ENCODE assay signal across 8 cellular contexts in the genomic region with DNA sequence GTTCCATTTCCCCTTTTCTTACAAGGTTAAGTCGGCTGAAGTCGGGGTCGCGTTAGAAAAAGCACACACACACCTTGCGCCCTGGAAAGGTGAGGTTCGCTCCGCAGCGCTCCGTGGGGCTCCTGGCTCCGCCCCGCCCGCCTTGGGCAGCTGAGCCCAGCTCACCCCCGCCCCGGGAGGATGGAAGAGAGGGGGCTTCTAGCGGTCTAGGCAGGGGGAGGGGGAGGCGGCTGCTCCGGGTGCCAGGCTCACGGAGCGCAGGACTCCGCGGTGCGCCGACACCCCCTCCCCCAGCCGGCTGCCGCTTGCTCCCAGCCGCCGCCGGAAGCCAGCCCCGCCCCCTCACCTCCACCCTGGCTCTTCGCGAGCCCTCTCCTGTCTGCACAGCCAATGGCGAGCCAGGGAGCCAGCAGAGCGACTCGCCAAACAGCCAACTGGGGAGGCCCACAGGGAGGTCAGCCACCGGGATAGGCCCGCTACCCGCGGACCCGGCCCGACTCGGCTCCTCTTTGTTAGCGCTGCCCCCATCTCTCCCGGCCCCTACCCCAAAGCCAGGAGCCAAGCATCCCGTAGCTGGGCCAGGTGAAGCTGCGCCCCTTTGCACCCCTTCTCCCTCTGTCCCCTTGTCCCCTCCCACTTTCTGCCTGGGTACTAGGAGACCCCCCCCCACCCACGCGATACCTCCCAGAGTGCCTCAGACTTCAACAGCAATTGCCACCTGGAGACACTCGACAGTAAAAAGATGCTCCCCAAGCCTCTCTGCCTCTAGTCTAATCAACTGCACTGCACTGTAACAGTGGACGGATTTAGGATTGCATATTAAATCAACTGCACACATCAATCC. TPM values are rescaled to one million over a fixed set of nuclear protein-coding genes. Genes with fewer than 3 reads are reported as not detected.
DNase-seq lines count a peak whose midpoint lies in the region; ATAC-seq and TF ChIP-seq lines count a peak whose summit lies in the region.

No MANE protein-coding gene starts in this region.

- H3K79me2 ChIP-seq in KMS-11 (ENCODE audit: insufficient read depth, low read depth) (peaks cover 28% of the 10 kb centered on the region; the same call in 1 of the 2 replicates), fibroblast of lung (ENCODE audit: control insufficient read depth, insufficient read depth, low read length) (peaks cover 21% of the 10 kb centered on the region)

- peak; percentile 98 for ATAC-seq in GM21786 (IDR thresholded peaks at IDR 0.05; ENCODE audit: unreplicated experiment)
- peak; percentile 100 for ATAC-seq in naive thymus-derived CD4-positive, alpha-beta T cell
- ATAC-seq in stimulated activated memory B cell treated with anti-CD40 and anti-IgM and Interleukin-4, amounts not matched to agents 10 μg/mL and 1 μg/mL and 100 μg/mL, for 72 hours, result peak; percentile 100

- H3K27ac ChIP-seq in KMS-11, result peak overlapping the region; percentile 57
- H3K27ac ChIP-seq in Peyer's patch, result peak overlapping the region; percentile 81 to 95 (median 88)
- peak overlapping the region; percentile 98 for H3K27ac ChIP-seq in fibroblast of lung (ENCODE audit: insufficient read depth, low read length)
- H3K27ac ChIP-seq in naive thymus-derived CD4-positive, alpha-beta T cell (ENCODE audit: low read depth, low read length), result peak overlapping the region; percentile 96

- H2AFZ ChIP-seq in KMS-11 (ENCODE audit: low read depth) (peak overlapping the region; percentile 72), fibroblast of lung (ENCODE audit: low read length) (peak overlapping the region; percentile 69)

- intact Hi-C loops in activated T-helper 1 cell treated with anti-CD3 and anti-CD28 coated beads, Interleukin-12 subunit alpha, Interleukin-12 subunit beta, Interleukin-2, Interleukin-4 antibody, amounts not matched to agents 30 ng/mL and 10 ng/mL and 1 ng/mL, durations not matched to agents 14 hours and 24 hours and 36 hours (cut with micrococcal nuclease), result loop anchor here (1.0 to 2.0 kb wide), 7 partner anchors 30 to 328 kb away; a partner anchor contains a TSS
- intact Hi-C loops in naive thymus-derived CD4-positive, alpha-beta T cell (cut with micrococcal nuclease), result loop anchor here (1.0 to 10.0 kb wide), 10 partner anchors 30 to 152 kb away; a partner anchor contains a TSS

- POLR2A ChIA-PET in naive thymus-derived CD4-positive, alpha-beta T cell (lab: Charles Lee), result interaction anchor here (0.6 to 1.9 kb wide), 10 partner anchors 9 to 140 kb away, joined by 3 to 6 read pairs (median 4); a partner anchor contains a TSS

- peak overlapping the region; percentile 97 for H3K27ac Mint-ChIP-seq in activated T-helper 1 cell treated with anti-CD3 and anti-CD28 coated beads, Interleukin-12 subunit alpha, Interleukin-12 subunit beta, Interleukin-2, Interleukin-4 antibody, amounts not matched to agents 30 ng/mL and 10 ng/mL and 1 ng/mL, durations not matched to agents 14 hours and 24 hours and 36 hours
- peak overlapping the region; percentile 82 to 100 (median 97) for H3K27ac Mint-ChIP-seq in naive thymus-derived CD4-positive, alpha-beta T cell
- H3K27ac Mint-ChIP-seq in stimulated activated memory B cell treated with anti-CD40 and anti-IgM and Interleukin-4, amounts not matched to agents 10 μg/mL and 1 μg/mL and 100 μg/mL, for 72 hours, result peak overlapping the region; percentile 81

- H3K4me3 Mint-ChIP-seq in activated T-helper 1 cell treated with anti-CD3 and anti-CD28 coated beads, Interleukin-12 subunit alpha, Interleukin-12 subunit beta, Interleukin-2, Interleukin-4 antibody, amounts not matched to agents 30 ng/mL and 10 ng/mL and 1 ng/mL, durations not matched to agents 14 hours and 24 hours and 36 hours, result peak overlapping the region; percentile 91
- H3K4me3 Mint-ChIP-seq in naive thymus-derived CD4-positive, alpha-beta T cell, result peak overlapping the region; percentile 87 to 99 (median 92)
- H3K4me3 Mint-ChIP-seq in stimulated activated memory B cell treated with anti-CD40 and anti-IgM and Interleukin-4, amounts not matched to agents 10 μg/mL and 1 μg/mL and 100 μg/mL, for 72 hours, result peak overlapping the region; percentile 92

- no peaks in the 10 kb centered on the region for H3K9me3 ChIP-seq in Peyer's patch
- no peaks in the 10 kb centered on the region for H3K9me3 ChIP-seq in fibroblast of lung (ENCODE audit: control insufficient read depth, insufficient read depth, low read depth, low read length)
- no peaks in the 10 kb centered on the region for H3K9me3 ChIP-seq in naive thymus-derived CD4-positive, alpha-beta T cell (ENCODE audit: control insufficient read depth in 2 of 3, low read length in 3 of 3)

- H3K27me3 ChIP-seq in KMS-11 (ENCODE audit: insufficient read depth, low read depth) (no peaks in the 10 kb centered on the region), Peyer's patch (no peaks in the 10 kb centered on the region), fibroblast of lung (ENCODE audit: control insufficient read depth, insufficient read depth, low read length) (no peaks in the 10 kb centered on the region)
- no peaks in the 10 kb centered on the region for H3K27me3 ChIP-seq in naive thymus-derived CD4-positive, alpha-beta T cell (ENCODE audit: control insufficient read depth in 2 of 2, insufficient read depth in 2 of 2, low read length in 2 of 2)

- peak overlapping the region; percentile 79 for H3K4me2 ChIP-seq in KMS-11
- peak overlapping the region; percentile 98 for H3K4me2 ChIP-seq in fibroblast of lung (ENCODE audit: extremely low read depth, insufficient read depth, low read length)

- H3K36me3 ChIP-seq in KMS-11 (ENCODE audit: insufficient read depth) (no peaks in the 10 kb centered on the region), Peyer's patch (no peaks in the 10 kb centered on the region), fibroblast of lung (ENCODE audit: control insufficient read depth, insufficient read depth, low read length) (no peaks in the 10 kb centered on the region)
- no peaks in the 10 kb centered on the region for H3K36me3 ChIP-seq in naive thymus-derived CD4-positive, alpha-beta T cell (ENCODE audit: control insufficient read depth in 2 of 3, insufficient read depth in 3 of 3, low read length in 3 of 3)

- H3K4me1 ChIP-seq in KMS-11 (ENCODE audit: low read depth, poor library complexity, severe bottlenecking) (peaks cover 40% of the 10 kb centered on the region), Peyer's patch (peaks cover 0 to 23% (median 6%) of the 10 kb centered on the region in 4 donors), fibroblast of lung (ENCODE audit: control insufficient read depth, extremely low read depth, insufficient read depth, low read length) (peaks cover 15% of the 10 kb centered on the region)
- peaks cover 0 to 16% of the 10 kb centered on the region in 2 donors for H3K4me1 ChIP-seq in naive thymus-derived CD4-positive, alpha-beta T cell (ENCODE audit: control insufficient read depth in 2 of 2, insufficient read depth in 2 of 2, low read length in 2 of 2)

- no peaks in the 10 kb centered on the region for H3K27me3 Mint-ChIP-seq in activated T-helper 1 cell treated with anti-CD3 and anti-CD28 coated beads, Interleukin-12 subunit alpha, Interleukin-12 subunit beta, Interleukin-2, Interleukin-4 antibody, amounts not matched to agents 30 ng/mL and 10 ng/mL and 1 ng/mL, durations not matched to agents 14 hours and 24 hours and 36 hours (ENCODE audit: insufficient read depth)
- H3K27me3 Mint-ChIP-seq in naive thymus-derived CD4-positive, alpha-beta T cell, result no peaks in the 10 kb centered on the region
- no peaks in the 10 kb centered on the region for H3K27me3 Mint-ChIP-seq in stimulated activated memory B cell treated with anti-CD40 and anti-IgM and Interleukin-4, amounts not matched to agents 10 μg/mL and 1 μg/mL and 100 μg/mL, for 72 hours

- H4K20me1 ChIP-seq in KMS-11 (ENCODE audit: insufficient read depth) (no peaks in the 10 kb centered on the region), fibroblast of lung (ENCODE audit: control insufficient read depth, extremely low read depth, insufficient read depth, low read length) (no peaks in the 10 kb centered on the region)

- DNase-seq in DMS79 (lab: John Stamatoyannopoulos, UW), result peak; percentile 95
- DNase-seq in Peyer's patch, result peak; percentile 97 to 98 (median 98)
- peak; percentile 95 for DNase-seq in activated T-helper 1 cell treated with anti-CD3 and anti-CD28 coated beads, Interleukin-12 subunit alpha, Interleukin-12 subunit beta, Interleukin-2, Interleukin-4 antibody, amounts not matched to agents 30 ng/mL and 10 ng/mL and 1 ng/mL, durations not matched to agents 14 hours and 24 hours and 36 hours (ENCODE audit: low spot score)
- DNase-seq in fibroblast of lung (ENCODE audit: low read depth in 2 of 2), result peak; percentile 96 to 97
- peak; percentile 91 to 97 (median 95) for DNase-seq in naive thymus-derived CD4-positive, alpha-beta T cell

- peak in 1 of 2 donors; percentile 21 for TF ChIP-seq POLR2A in Peyer's patch (IDR thresholded peaks at IDR 0.05)

- H3K9me3 Mint-ChIP-seq in activated T-helper 1 cell treated with anti-CD3 and anti-CD28 coated beads, Interleukin-12 subunit alpha, Interleukin-12 subunit beta, Interleukin-2, Interleukin-4 antibody, amounts not matched to agents 30 ng/mL and 10 ng/mL and 1 ng/mL, durations not matched to agents 14 hours and 24 hours and 36 hours, result no peaks in the 10 kb centered on the region
- no peaks in the 10 kb centered on the region for H3K9me3 Mint-ChIP-seq in naive thymus-derived CD4-positive, alpha-beta T cell
- H3K9me3 Mint-ChIP-seq in stimulated activated memory B cell treated with anti-CD40 and anti-IgM and Interleukin-4, amounts not matched to agents 10 μg/mL and 1 μg/mL and 100 μg/mL, for 72 hours, result no peaks in the 10 kb centered on the region

- no peaks in the 10 kb centered on the region for H3K36me3 Mint-ChIP-seq in activated T-helper 1 cell treated with anti-CD3 and anti-CD28 coated beads, Interleukin-12 subunit alpha, Interleukin-12 subunit beta, Interleukin-2, Interleukin-4 antibody, amounts not matched to agents 30 ng/mL and 10 ng/mL and 1 ng/mL, durations not matched to agents 14 hours and 24 hours and 36 hours (ENCODE audit: low read depth)
- H3K36me3 Mint-ChIP-seq in naive thymus-derived CD4-positive, alpha-beta T cell, result no peaks in the 10 kb centered on the region
- no peaks in the 10 kb centered on the region for H3K36me3 Mint-ChIP-seq in stimulated activated memory B cell treated with anti-CD40 and anti-IgM and Interleukin-4, amounts not matched to agents 10 μg/mL and 1 μg/mL and 100 μg/mL, for 72 hours

- CTCF ChIA-PET in naive thymus-derived CD4-positive, alpha-beta T cell (lab: Charles Lee), result interaction anchor here (0.7 to 2.4 kb wide), 5 partner anchors 49 to 114 kb away, joined by 3 to 6 read pairs (median 4); a partner anchor contains a TSS

- TF ChIP-seq CTCF in KMS-11 (conservative IDR thresholded peaks at IDR 0.05; ENCODE audit: low read depth, low read length), result no peak
- TF ChIP-seq CTCF in Peyer's patch (IDR thresholded peaks at IDR 0.05), result no peak
- TF ChIP-seq CTCF in fibroblast of lung (conservative IDR thresholded peaks at IDR 0.05 in 1 of 2, IDR thresholded peaks at IDR 0.05 in 1 of 2; ENCODE audit: low read depth in 1 of 2, low read length in 2 of 2), result no peak

- no peak overlapping the region for H3K4me3 ChIP-seq in KMS-11 (IDR thresholded peaks at IDR 0.05; ENCODE audit: insufficient read depth, low read depth, low read length)
- H3K4me3 ChIP-seq in Peyer's patch, result peak overlapping the region; percentile 67 to 84 (median 82)
- H3K4me3 ChIP-seq in fibroblast of lung (replicated peaks in 1 of 4; ENCODE audit: control extremely low read depth in 1 of 4, insufficient read depth in 1 of 4, low read depth in 3 of 4, low read length in 4 of 4), result peak overlapping the region; percentile 79 to 97 (median 88)
- H3K4me3 ChIP-seq in naive thymus-derived CD4-positive, alpha-beta T cell (ENCODE audit: low read length), result peak overlapping the region; percentile 85

- peak overlapping the region; percentile 57; the same call in 1 of the 2 replicates for H3K9ac ChIP-seq in KMS-11
- peak overlapping the region; percentile 89 for H3K9ac ChIP-seq in fibroblast of lung (ENCODE audit: insufficient read depth, low read length)

- H3K4me1 Mint-ChIP-seq in activated T-helper 1 cell treated with anti-CD3 and anti-CD28 coated beads, Interleukin-12 subunit alpha, Interleukin-12 subunit beta, Interleukin-2, Interleukin-4 antibody, amounts not matched to agents 30 ng/mL and 10 ng/mL and 1 ng/mL, durations not matched to agents 14 hours and 24 hours and 36 hours (ENCODE audit: low read depth), result peaks cover 43% of the 10 kb centered on the region
- H3K4me1 Mint-ChIP-seq in naive thymus-derived CD4-positive, alpha-beta T cell, result peaks cover 21 to 49% (median 40%) of the 10 kb centered on the region in 7 donors
- peaks cover 34% of the 10 kb centered on the region for H3K4me1 Mint-ChIP-seq in stimulated activated memory B cell treated with anti-CD40 and anti-IgM and Interleukin-4, amounts not matched to agents 10 μg/mL and 1 μg/mL and 100 μg/mL, for 72 hours

RNA-seq across cellular contexts. Expression of a gene that starts 30.2 kb away (rescaled TPM):
- total RNA-seq in Peyer's patch (10 to 100 TPM; 28.1 to 55.8 (median 44.6) TPM), fibroblast of lung (1.8 and 2.8 TPM in 2 replicates)
- 27.5 and 28.1 TPM in 2 replicates for total RNA-seq in activated T-helper 1 cell treated with anti-CD3 and anti-CD28 coated beads, Interleukin-12 subunit alpha, Interleukin-12 subunit beta, Interleukin-2, Interleukin-4 antibody, amounts not matched to agents 30 ng/mL and 10 ng/mL and 1 ng/mL, durations not matched to agents 14 hours and 24 hours and 36 hours
- polyA plus RNA-seq in fibroblast of lung, result 9.0 and 10.5 TPM in 2 replicates
- 8.1 and 8.7 TPM in 2 replicates for polyA plus RNA-seq in fibroblast of lung (2012)
- polyA minus RNA-seq in fibroblast of lung (ENCODE audit: low replicate concordance), result 12.8 and 24.5 TPM in 2 replicates
- total RNA-seq in naive thymus-derived CD4-positive, alpha-beta T cell, result 10 to 100 TPM; 16.5 to 24.4 (median 22.3) TPM
- 10 to 100 TPM; 11.8 to 23.1 TPM for polyA plus RNA-seq in naive thymus-derived CD4-positive, alpha-beta T cell

RNA-seq across cellular contexts. Expression of a gene that starts 42.5 kb away (rescaled TPM):
- total RNA-seq in Peyer's patch (100 to 1,000 TPM in 1 of 4 donors, 10 to 100 TPM in 3; 43.8 to 118 (median 51.0) TPM), fibroblast of lung (20.8 and 25.4 TPM in 2 replicates)
- 60.4 and 61.5 TPM in 2 replicates for total RNA-seq in activated T-helper 1 cell treated with anti-CD3 and anti-CD28 coated beads, Interleukin-12 subunit alpha, Interleukin-12 subunit beta, Interleukin-2, Interleukin-4 antibody, amounts not matched to agents 30 ng/mL and 10 ng/mL and 1 ng/mL, durations not matched to agents 14 hours and 24 hours and 36 hours
- 39.0 and 55.7 TPM in 2 replicates for polyA plus RNA-seq in fibroblast of lung
- 30.0 and 48.0 TPM in 2 replicates for polyA plus RNA-seq in fibroblast of lung (2012)
- 83.6 and 190 TPM in 2 replicates for polyA minus RNA-seq in fibroblast of lung (ENCODE audit: low replicate concordance)
- 10 to 100 TPM; 19.8 to 50.0 (median 24.9) TPM for total RNA-seq in naive thymus-derived CD4-positive, alpha-beta T cell
- polyA plus RNA-seq in naive thymus-derived CD4-positive, alpha-beta T cell, result 10 to 100 TPM; 41.3 to 56.6 TPM
